In genomic region chr6:32149932-32150920, GRCh38 we compare ENCODE assay signal across 1 cellular context.
TF ChIP-seq lines count a peak whose summit lies in the region.

No MANE protein-coding gene starts in this region.

TF ChIP-seq in endothelial cell of umbilical vein, 7 proteins besides CTCF, POLR2A, EP300 and RAD21:
- TF ChIP-seq, protein P1, sequence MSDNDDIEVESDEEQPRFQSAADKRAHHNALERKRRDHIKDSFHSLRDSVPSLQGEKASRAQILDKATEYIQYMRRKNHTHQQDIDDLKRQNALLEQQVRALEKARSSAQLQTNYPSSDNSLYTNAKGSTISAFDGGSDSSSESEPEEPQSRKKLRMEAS (IDR thresholded peaks at IDR 0.05; ENCODE audit: insufficient read depth, insufficient read length): no peak
- TF ChIP-seq EZH2 (IDR thresholded peaks at IDR 0.05; ENCODE audit: borderline replicate concordance, low read depth, low read length, severe bottlenecking) (peak; percentile 41), POLR2AphosphoS5 (IDR thresholded peaks at IDR 0.05; ENCODE audit: insufficient read depth, low read depth, low read length) (no peak)
